11 cellular contexts compared by ENCODE assay signal in the genomic region with DNA sequence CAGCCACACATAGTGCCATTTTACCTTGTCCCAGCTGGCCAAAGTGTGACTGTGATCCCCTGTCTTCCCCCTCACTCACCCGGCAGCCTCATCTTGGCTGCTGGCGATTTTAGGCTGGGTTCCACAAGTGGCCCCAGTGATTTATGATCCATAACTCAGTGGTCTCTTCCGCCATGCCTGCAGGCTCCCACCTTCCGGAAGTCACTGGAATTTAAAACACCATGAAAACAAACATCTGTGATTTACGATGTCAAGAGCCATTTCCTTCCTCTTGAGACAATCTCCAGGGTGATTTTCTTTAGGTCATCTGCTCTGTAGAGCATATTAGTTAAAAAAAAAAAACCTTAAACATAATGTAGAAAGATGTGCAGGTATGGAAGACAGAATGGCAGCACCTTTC.
A peak's percentile ranks its signal among the peaks of the same experiment; 100 is the strongest.
DNase-seq lines count a peak whose midpoint lies in the region; ATAC-seq, FAIRE-seq and TF ChIP-seq lines count a peak whose summit lies in the region.
"Had no signal": no experiment of that assay in that cellular context is flagged by ENCODE, and none has a peak within 500 bp of the region (broad histone marks: within the 10 kb centered on the region; RNA-seq: fewer than 3 reads in every experiment).

No MANE protein-coding gene starts in this region.

- H3K9me3 ChIP-seq in psoas muscle, result no peaks in the 10 kb centered on the region

- peak overlapping the region; percentile 97 for H3K27ac ChIP-seq in psoas muscle

- peak; percentile 60 for FAIRE-seq in HTR-8/SVneo (lab: Jason Lieb, UNC)

- TF ChIP-seq CTCF in psoas muscle (IDR thresholded peaks at IDR 0.05) (no peak), GM20000 (IDR thresholded peaks at IDR 0.05; ENCODE audit: extremely low read depth, missing control alignments) (no peak)

- H3K36me3 ChIP-seq in psoas muscle (ENCODE audit: insufficient read depth in 1 of 2, low read depth in 1 of 2), result no peaks in the 10 kb centered on the region

- H3K27me3 ChIP-seq in psoas muscle (ENCODE audit: insufficient read depth in 3 of 3, low read length in 2 of 3), result no peaks in the 10 kb centered on the region

- intact Hi-C loops in psoas muscle (cut with DNase I), result no loop called here

- WGBS in psoas muscle, 3 donors, result 65 to 76% (median 70%) methylated on average over 5 of the region's 5 CpGs

- DNase-seq in DMS79 (lab: John Stamatoyannopoulos, UW) (peak; percentile 71), HTR-8/SVneo (ENCODE audit: insufficient read length, low spot score) (peak; percentile 84), dermis blood vessel endothelial cell (peak; percentile 41), psoas muscle (no peak), DMS 273 treated with DMSO at 0.1 percent for 48 hours (lab: John Stamatoyannopoulos, UW) (no peak), GM20000 (ENCODE audit: low spot score) (no peak), NCI-H146 (lab: John Stamatoyannopoulos, UW) (no peak)
- DNase-seq: NCI-H2081; stimulated activated CD4-positive, alpha-beta T cell treated with anti-CD3 and anti-CD28 coated beads, Interleukin-4, amount 100 ng/mL, for 4 hours; T-cell had no signal

- H3K4me3 ChIP-seq in psoas muscle, result no peak overlapping the region

- H3K4me1 ChIP-seq in psoas muscle, result peaks cover 48% of the 10 kb centered on the region

- no peak for ATAC-seq in psoas muscle
- no peak for ATAC-seq in GM19324 (IDR thresholded peaks at IDR 0.05; ENCODE audit: low FRiP score, unreplicated experiment)
- ATAC-seq: T-cell had no signal

Comparison
In these comparisons a context has a peak if more than half of its experiments do, and no peak if none do; other contexts are left out.
1. DNase-seq: peak in DMS79 (single experiment), HTR-8/SVneo (single experiment) and dermis blood vessel endothelial cell (single experiment); none in psoas muscle (0 of 2), DMS 273 treated with DMSO at 0.1 percent for 48 hours (single experiment), GM20000 (single experiment) and NCI-H146 (single experiment).